In genomic region chr6:11711644-11711993, GRCh38 we compare ENCODE assay signal across 9 cellular contexts.
A peak's percentile ranks its signal among the peaks of the same experiment; 100 is the strongest.
DNase-seq lines count a peak whose midpoint lies in the region; ATAC-seq and TF ChIP-seq lines count a peak whose summit lies in the region.
"Had no signal": no experiment of that assay in that cellular context is flagged by ENCODE, and none has a peak within 500 bp of the region (broad histone marks: within the 10 kb centered on the region; RNA-seq: fewer than 3 reads in every experiment).

No MANE protein-coding gene starts in this region.

- H3K4me3 Mint-ChIP-seq in T-helper 2 cell treated with Interferon-gamma antibody and Interleukin-4, amounts not matched to agents 5 μg/mL and 100 μg/mL, for 36 hours = peak overlapping the region; percentile 29

- H3K27me3 Mint-ChIP-seq in T-helper 2 cell treated with Interferon-gamma antibody and Interleukin-4, amounts not matched to agents 5 μg/mL and 100 μg/mL, for 36 hours (ENCODE audit: low read depth) = no peaks in the 10 kb centered on the region

- H3K4me1 ChIP-seq in effector memory CD4-positive, alpha-beta T cell (ENCODE audit: control insufficient read depth, insufficient read depth, low read length, poor library complexity, severe bottlenecking) = peaks cover 53% of the 10 kb centered on the region
- H3K4me1 ChIP-seq in transverse colon (peaks cover 0 to 9% (median 0%) of the 10 kb centered on the region in 4 donors), right atrium auricular region (peaks cover 0 to 23% of the 10 kb centered on the region in 2 donors)

- H3K27ac Mint-ChIP-seq in T-helper 2 cell treated with Interferon-gamma antibody and Interleukin-4, amounts not matched to agents 5 μg/mL and 100 μg/mL, for 36 hours = peak overlapping the region; percentile 69

- in situ Hi-C loops in transverse colon (cut with MboI; ENCODE audit: low pct_ligation_motif_present in 1 of 4, low pct_unique_long_range_greater_than_20kb in 1 of 4, low sequenced_read_pairs in 3 of 4) = loop anchor here in 1 of 4 donors (25.0 kb wide), 1 partner anchor 126 kb away; no protein-coding TSS in a partner anchor

- H3K9me3 ChIP-seq in effector memory CD4-positive, alpha-beta T cell (ENCODE audit: control insufficient read depth, low read length) = no peaks in the 10 kb centered on the region
- H3K9me3 ChIP-seq in transverse colon = no peaks in the 10 kb centered on the region
- H3K9me3 ChIP-seq in right atrium auricular region = no peaks in the 10 kb centered on the region

- WGBS in transverse colon (ENCODE audit: low coverage in 1 of 2), 2 donors = 39 to 69% methylated on average over 5 to 7 of the region's 7 CpGs

- H3K36me3 ChIP-seq in effector memory CD4-positive, alpha-beta T cell (ENCODE audit: control insufficient read depth, insufficient read depth, low read length) = no peaks in the 10 kb centered on the region
- H3K36me3 ChIP-seq in transverse colon (no peaks in the 10 kb centered on the region), right atrium auricular region (no peaks in the 10 kb centered on the region)

- H3K27ac ChIP-seq in effector memory CD4-positive, alpha-beta T cell (ENCODE audit: insufficient read depth, low read length, poor library complexity, severe bottlenecking) = peak overlapping the region; percentile 55
- H3K27ac ChIP-seq in transverse colon (peak overlapping the region in 1 of 4 donors; percentile 5), right atrium auricular region (no peak overlapping the region)

- peaks cover 7% of the 10 kb centered on the region for H3K9me3 Mint-ChIP-seq in T-helper 2 cell treated with Interferon-gamma antibody and Interleukin-4, amounts not matched to agents 5 μg/mL and 100 μg/mL, for 36 hours

- ATAC-seq in GM21360 (IDR thresholded peaks at IDR 0.05; ENCODE audit: unreplicated experiment) (peak; percentile 49), HG03457 (IDR thresholded peaks at IDR 0.05; ENCODE audit: unreplicated experiment) (no peak)

- H3K4me3 ChIP-seq in effector memory CD4-positive, alpha-beta T cell (ENCODE audit: insufficient read depth, low read depth, low read length, poor library complexity, severe bottlenecking) = no peak overlapping the region
- no peak overlapping the region for H3K4me3 ChIP-seq in transverse colon
- no peak overlapping the region for H3K4me3 ChIP-seq in right atrium auricular region

- H3K27me3 ChIP-seq in effector memory CD4-positive, alpha-beta T cell (replicated peaks; ENCODE audit: control insufficient read depth, insufficient read depth, low read length, poor library complexity, severe bottlenecking) = no peaks in the 10 kb centered on the region
- H3K27me3 ChIP-seq in transverse colon = no peaks in the 10 kb centered on the region
- no peaks in the 10 kb centered on the region for H3K27me3 ChIP-seq in right atrium auricular region

- no peak for TF ChIP-seq EP300 in transverse colon (IDR thresholded peaks at IDR 0.05; ENCODE audit: low read depth)

- TF ChIP-seq POLR2A in transverse colon (IDR thresholded peaks at IDR 0.05) = no peak

- intact Hi-C loops in transverse colon (cut with DNase I; ENCODE audit: low total_unique reads) = no loop called here

- TF ChIP-seq CTCF in transverse colon (IDR thresholded peaks at IDR 0.05) (no peak), right atrium auricular region (IDR thresholded peaks at IDR 0.05) (no peak)

- peaks cover 47% of the 10 kb centered on the region for H3K4me1 Mint-ChIP-seq in T-helper 2 cell treated with Interferon-gamma antibody and Interleukin-4, amounts not matched to agents 5 μg/mL and 100 μg/mL, for 36 hours (ENCODE audit: low read depth)

- H3K36me3 Mint-ChIP-seq in T-helper 2 cell treated with Interferon-gamma antibody and Interleukin-4, amounts not matched to agents 5 μg/mL and 100 μg/mL, for 36 hours (ENCODE audit: low read depth) = peaks cover 3% of the 10 kb centered on the region

- peak; percentile 74 for DNase-seq in T-helper 2 cell treated with Interferon-gamma antibody and Interleukin-4, amounts not matched to agents 5 μg/mL and 100 μg/mL, for 36 hours (ENCODE audit: low spot score)
- DNase-seq in effector memory CD4-positive, alpha-beta T cell = no peak
- DNase-seq in stimulated activated CD8-positive, alpha-beta memory T cell treated with anti-CD3 and anti-CD28 coated beads, Interleukin-7, amount 100 ng/mL, for 4 hours (ENCODE audit: low read depth in 2 of 2) = peak; percentile 19 to 44
- DNase-seq in DMS153 treated with DMSO at 0.1 percent for 48 hours (lab: John Stamatoyannopoulos, UW; ENCODE audit: unreplicated experiment) = no peak
- DNase-seq in transverse colon = no peak
- no peak for DNase-seq in right atrium auricular region (ENCODE audit: low spot score)
- DNase-seq: NCI-H1048 had no signal

Comparison
In these comparisons a context has a peak if more than half of its experiments do, and no peak if none do; other contexts are left out.
1. DNase-seq: peak in T-helper 2 cell treated with Interferon-gamma antibody and Interleukin-4, amounts not matched to agents 5 μg/mL and 100 μg/mL, for 36 hours (single experiment) and stimulated activated CD8-positive, alpha-beta memory T cell treated with anti-CD3 and anti-CD28 coated beads, Interleukin-7, amount 100 ng/mL, for 4 hours (2 of 2); none in effector memory CD4-positive, alpha-beta T cell (0 of 3), DMS153 treated with DMSO at 0.1 percent for 48 hours (single experiment), transverse colon (single experiment) and right atrium auricular region (single experiment).